ENCODE assay signal across 1 cellular context in the genomic region with DNA sequence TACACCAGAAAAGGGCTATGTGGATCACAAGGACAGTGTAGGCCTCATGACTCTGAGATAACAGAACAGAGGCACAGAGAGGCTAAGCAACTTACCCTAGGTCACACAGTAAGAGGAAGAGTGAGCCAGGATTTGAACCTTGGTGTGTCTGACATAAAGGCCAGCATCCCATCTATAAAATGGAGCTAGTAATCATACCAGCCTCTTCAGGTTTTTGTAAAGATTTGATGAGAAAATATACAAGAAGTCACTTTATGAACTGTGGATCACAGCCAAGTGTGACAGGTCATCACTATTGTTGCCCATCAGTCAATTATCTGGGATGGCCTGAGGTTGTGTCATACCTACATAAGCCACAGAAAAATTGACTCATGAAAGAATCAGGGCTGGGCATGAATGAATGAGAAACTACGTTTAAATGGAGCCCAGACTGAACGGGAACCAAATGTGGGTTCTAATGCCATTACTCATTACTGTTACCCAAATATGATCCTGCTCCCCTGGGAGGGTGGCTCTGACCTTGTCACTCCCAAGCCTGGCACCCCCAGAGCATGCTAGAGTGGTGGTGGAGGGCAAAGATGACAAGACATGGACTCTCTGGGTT.
TF ChIP-seq lines count a peak whose summit lies in the region.

No MANE protein-coding gene starts in this region.

TF ChIP-seq in HCT116, 20 proteins besides CTCF, POLR2A, EP300 and RAD21 (continued from another document):
- TF ChIP-seq JUND (IDR thresholded peaks at IDR 0.05) = no peak
- no peak for TF ChIP-seq SIN3A (IDR thresholded peaks at IDR 0.05; ENCODE audit: low read depth)
- TF ChIP-seq, protein P1, sequence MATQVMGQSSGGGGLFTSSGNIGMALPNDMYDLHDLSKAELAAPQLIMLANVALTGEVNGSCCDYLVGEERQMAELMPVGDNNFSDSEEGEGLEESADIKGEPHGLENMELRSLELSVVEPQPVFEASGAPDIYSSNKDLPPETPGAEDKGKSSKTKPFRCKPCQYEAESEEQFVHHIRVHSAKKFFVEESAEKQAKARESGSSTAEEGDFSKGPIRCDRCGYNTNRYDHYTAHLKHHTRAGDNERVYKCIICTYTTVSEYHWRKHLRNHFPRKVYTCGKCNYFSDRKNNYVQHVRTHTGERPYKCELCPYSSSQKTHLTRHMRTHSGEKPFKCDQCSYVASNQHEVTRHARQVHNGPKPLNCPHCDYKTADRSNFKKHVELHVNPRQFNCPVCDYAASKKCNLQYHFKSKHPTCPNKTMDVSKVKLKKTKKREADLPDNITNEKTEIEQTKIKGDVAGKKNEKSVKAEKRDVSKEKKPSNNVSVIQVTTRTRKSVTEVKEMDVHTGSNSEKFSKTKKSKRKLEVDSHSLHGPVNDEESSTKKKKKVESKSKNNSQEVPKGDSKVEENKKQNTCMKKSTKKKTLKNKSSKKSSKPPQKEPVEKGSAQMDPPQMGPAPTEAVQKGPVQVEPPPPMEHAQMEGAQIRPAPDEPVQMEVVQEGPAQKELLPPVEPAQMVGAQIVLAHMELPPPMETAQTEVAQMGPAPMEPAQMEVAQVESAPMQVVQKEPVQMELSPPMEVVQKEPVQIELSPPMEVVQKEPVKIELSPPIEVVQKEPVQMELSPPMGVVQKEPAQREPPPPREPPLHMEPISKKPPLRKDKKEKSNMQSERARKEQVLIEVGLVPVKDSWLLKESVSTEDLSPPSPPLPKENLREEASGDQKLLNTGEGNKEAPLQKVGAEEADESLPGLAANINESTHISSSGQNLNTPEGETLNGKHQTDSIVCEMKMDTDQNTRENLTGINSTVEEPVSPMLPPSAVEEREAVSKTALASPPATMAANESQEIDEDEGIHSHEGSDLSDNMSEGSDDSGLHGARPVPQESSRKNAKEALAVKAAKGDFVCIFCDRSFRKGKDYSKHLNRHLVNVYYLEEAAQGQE (IDR thresholded peaks at IDR 0.05; ENCODE audit: low read depth) = no peak
- TF ChIP-seq FOSL1 (IDR thresholded peaks at IDR 0.05; ENCODE audit: low read depth) = no peak
- TF ChIP-seq ZNF274 (IDR thresholded peaks at IDR 0.05; ENCODE audit: low read depth, low read length) = no peak
- no peak for TF ChIP-seq EZH2 (IDR thresholded peaks at IDR 0.05)
- TF ChIP-seq, protein P2, sequence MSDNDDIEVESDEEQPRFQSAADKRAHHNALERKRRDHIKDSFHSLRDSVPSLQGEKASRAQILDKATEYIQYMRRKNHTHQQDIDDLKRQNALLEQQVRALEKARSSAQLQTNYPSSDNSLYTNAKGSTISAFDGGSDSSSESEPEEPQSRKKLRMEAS (IDR thresholded peaks at IDR 0.05) = no peak
- no peak for TF ChIP-seq TCF7L2 (IDR thresholded peaks at IDR 0.05; ENCODE audit: borderline replicate concordance, extremely low read depth, insufficient read depth, insufficient read length)
- no peak for TF ChIP-seq ELF1 (IDR thresholded peaks at IDR 0.05; ENCODE audit: borderline replicate concordance, low read depth)
- TF ChIP-seq SRF (IDR thresholded peaks at IDR 0.05; ENCODE audit: low read depth) = no peak
- TF ChIP-seq, protein P3, sequence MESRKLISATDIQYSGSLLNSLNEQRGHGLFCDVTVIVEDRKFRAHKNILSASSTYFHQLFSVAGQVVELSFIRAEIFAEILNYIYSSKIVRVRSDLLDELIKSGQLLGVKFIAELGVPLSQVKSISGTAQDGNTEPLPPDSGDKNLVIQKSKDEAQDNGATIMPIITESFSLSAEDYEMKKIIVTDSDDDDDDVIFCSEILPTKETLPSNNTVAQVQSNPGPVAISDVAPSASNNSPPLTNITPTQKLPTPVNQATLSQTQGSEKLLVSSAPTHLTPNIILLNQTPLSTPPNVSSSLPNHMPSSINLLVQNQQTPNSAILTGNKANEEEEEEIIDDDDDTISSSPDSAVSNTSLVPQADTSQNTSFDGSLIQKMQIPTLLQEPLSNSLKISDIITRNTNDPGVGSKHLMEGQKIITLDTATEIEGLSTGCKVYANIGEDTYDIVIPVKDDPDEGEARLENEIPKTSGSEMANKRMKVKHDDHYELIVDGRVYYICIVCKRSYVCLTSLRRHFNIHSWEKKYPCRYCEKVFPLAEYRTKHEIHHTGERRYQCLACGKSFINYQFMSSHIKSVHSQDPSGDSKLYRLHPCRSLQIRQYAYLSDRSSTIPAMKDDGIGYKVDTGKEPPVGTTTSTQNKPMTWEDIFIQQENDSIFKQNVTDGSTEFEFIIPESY (IDR thresholded peaks at IDR 0.05; ENCODE audit: extremely low read depth, insufficient replicate concordance, low read length) = no peak
- TF ChIP-seq ZFX (IDR thresholded peaks at IDR 0.05) = no peak
- no peak for TF ChIP-seq EZH2phosphoT487 (IDR thresholded peaks at IDR 0.05; ENCODE audit: borderline replicate concordance)
- TF ChIP-seq YY1 (IDR thresholded peaks at IDR 0.05; ENCODE audit: extremely low read depth, insufficient replicate concordance, low read depth, low read length) = no peak
- no peak for TF ChIP-seq POLR2AphosphoS5 (IDR thresholded peaks at IDR 0.05; ENCODE audit: low read depth, low read length)
- no peak for TF ChIP-seq CEBPB (IDR thresholded peaks at IDR 0.05; ENCODE audit: low read depth)
- TF ChIP-seq, protein P4, sequence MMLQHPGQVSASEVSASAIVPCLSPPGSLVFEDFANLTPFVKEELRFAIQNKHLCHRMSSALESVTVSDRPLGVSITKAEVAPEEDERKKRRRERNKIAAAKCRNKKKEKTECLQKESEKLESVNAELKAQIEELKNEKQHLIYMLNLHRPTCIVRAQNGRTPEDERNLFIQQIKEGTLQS (IDR thresholded peaks at IDR 0.05) = no peak
TF ChIP-seq in HCT116: peak in this region for 0.
